1 cellular context compared by ENCODE assay signal in genomic region chr22:36201630-36202312, GRCh38.
TF ChIP-seq lines count a peak whose summit lies in the region.

Gene APOL4 (minus strand): TSS chr22:36201809. CDS start chr22:36201734, 75 bp downstream.

TF ChIP-seq in K562, 482 proteins besides CTCF, POLR2A, EP300 and RAD21 (continued from another document and continues in another):
- TF ChIP-seq MGA (IDR thresholded peaks at IDR 0.05) (peak; percentile 31), ARNT (IDR thresholded peaks at IDR 0.05) (no peak), IFI16 (CRISPR knock-in tag; IDR thresholded peaks at IDR 0.05) (no peak), THRB (CRISPR knock-in tag; conservative IDR thresholded peaks at IDR 0.05) (no peak), E2F4 (CRISPR knock-in tag; IDR thresholded peaks at IDR 0.05; ENCODE audit: low read depth) (no peak), RHOXF2B (CRISPR knock-in tag; conservative IDR thresholded peaks at IDR 0.05) (no peak), FOXA3 (CRISPR knock-in tag; conservative IDR thresholded peaks at IDR 0.05 in 1 of 2, IDR thresholded peaks at IDR 0.05 in 1 of 2) (no peak), ZKSCAN1 (IDR thresholded peaks at IDR 0.05; ENCODE audit: low read depth, low read length) (0 out of 2 replicates have a peak, but pooled peaks have one; percentile 13), CBFA2T2 (conservative IDR thresholded peaks at IDR 0.05) (peak; percentile 20; the same call in 1 of the 2 replicates), EP400 (IDR thresholded peaks at IDR 0.05) (peak; percentile 57), IRF9 (tag; IDR thresholded peaks at IDR 0.05) (no peak), SOX6 (IDR thresholded peaks at IDR 0.05) (peak; percentile 70), HDGF (IDR thresholded peaks at IDR 0.05) (no peak), FOSL1 (tag; conservative IDR thresholded peaks at IDR 0.05) (no peak), U2AF1 (optimal IDR thresholded peaks at IDR 0.05; ENCODE audit: low read depth, low read length) (no peak), L3MBTL2 (IDR thresholded peaks at IDR 0.05) (peak; percentile 76), TEAD4 (IDR thresholded peaks at IDR 0.05; ENCODE audit: low read length) (peak; percentile 13; the same call in 1 of the 2 replicates), TEAD4 (CRISPR knock-in tag; IDR thresholded peaks at IDR 0.05; ENCODE audit: borderline replicate concordance) (no peak), HES1 (IDR thresholded peaks at IDR 0.05; ENCODE audit: low read depth) (no peak), ZNF699 (CRISPR knock-in tag; IDR thresholded peaks at IDR 0.05; ENCODE audit: insufficient replicate concordance) (no peak), ZNF609 (CRISPR knock-in tag; IDR thresholded peaks at IDR 0.05; ENCODE audit: borderline replicate concordance) (no peak), BRD9 (IDR thresholded peaks at IDR 0.05; ENCODE audit: low read depth, partially characterized antibody) (peak; percentile 56), HLTF (IDR thresholded peaks at IDR 0.05) (no peak), MTA1 (IDR thresholded peaks at IDR 0.05; ENCODE audit: borderline replicate concordance) (no peak), NONO (IDR thresholded peaks at IDR 0.05; ENCODE audit: low read depth in 2 of 2, low read length in 1 of 2) (no peak), CXXC5 (CRISPR knock-in tag; IDR thresholded peaks at IDR 0.05) (peak; percentile 57; the same call in 1 of the 2 replicates), HBP1 (CRISPR knock-in tag; IDR thresholded peaks at IDR 0.05) (no peak), DIDO1 (tag; IDR thresholded peaks at IDR 0.05; ENCODE audit: low read depth) (no peak), ZSCAN32 (CRISPR knock-in tag; IDR thresholded peaks at IDR 0.05) (no peak), HOMEZ (CRISPR knock-in tag; IDR thresholded peaks at IDR 0.05) (no peak), ATF4 (CRISPR knock-in tag; IDR thresholded peaks at IDR 0.05) (0 out of 2 replicates have a peak, but pooled peaks have one; percentile 12), JUNB (CRISPR knock-in tag; conservative IDR thresholded peaks at IDR 0.05) (no peak), ESRRA (IDR thresholded peaks at IDR 0.05; ENCODE audit: borderline replicate concordance, low read depth) (peak; percentile 31; the same call in 1 of the 2 replicates), KLF16 (IDR thresholded peaks at IDR 0.05) (no peak)
